8 cellular contexts compared by ENCODE assay signal in genomic region chr6:106519460-106520394, GRCh38.
DNase-seq lines count a peak whose midpoint lies in the region; FAIRE-seq and TF ChIP-seq lines count a peak whose summit lies in the region.

No MANE protein-coding gene starts in this region.

- H3K36me3 ChIP-seq in MG63 (no peaks in the 10 kb centered on the region), H1 (ENCODE audit: control insufficient read depth in 2 of 4, insufficient read depth in 4 of 4, low read length in 3 of 4) (no peaks in the 10 kb centered on the region)

- peak; percentile 96 for DNase-seq in GM04503 (ENCODE audit: low read depth)
- peak; percentile 71 for DNase-seq in H4 (ENCODE audit: low spot score)
- peak; percentile 88 for DNase-seq in MG63
- peak; percentile 73 for DNase-seq in activated CD4-positive, alpha-beta T cell treated with anti-CD3 and anti-CD28 coated beads, Interleukin-2, amount 50 U/mL, for 1 hour
- DNase-seq in H1 (ENCODE audit: low read depth in 1 of 2, low spot score in 2 of 2): no peak
- peak; percentile 92 for DNase-seq in renal cortical epithelial cell (ENCODE audit: low read depth)
- no peak for DNase-seq in NCI-H526 treated with DMSO at 0.1 percent for 48 hours (lab: John Stamatoyannopoulos, UW)
- no peak for DNase-seq in DMS114 treated with DMSO at 0.1 percent for 48 hours (lab: John Stamatoyannopoulos, UW; ENCODE audit: unreplicated experiment)

- CTCF ChIA-PET in H1 (lab: Charles Lee; ENCODE audit: partially characterized antibody): interaction anchor here (1.1 kb wide), 1 partner anchor 47 kb away, joined by 3 read pairs; no protein-coding TSS in a partner anchor

- no peak overlapping the region for H4K5ac ChIP-seq in H1 (ENCODE audit: insufficient read length, low read depth, low read length)

- H3K4me3 ChIP-seq in MG63: no peak overlapping the region
- H3K4me3 ChIP-seq in H1 (ENCODE audit: extremely low read depth in 1 of 4, insufficient read depth in 2 of 4, low read depth in 3 of 4, low read length in 4 of 4): no peak overlapping the region

- no peaks in the 10 kb centered on the region for H3K4me1 ChIP-seq in H1 (replicated peaks in 1 of 4; ENCODE audit: control insufficient read depth in 3 of 4, insufficient read depth in 4 of 4, low read length in 3 of 4)

- TF ChIP-seq RAD21 in H1 (IDR thresholded peaks at IDR 0.05 in 1 of 2, conservative IDR thresholded peaks at IDR 0.05 in 1 of 2; ENCODE audit: low read depth in 2 of 2, low read length in 2 of 2): no peak

- no peak overlapping the region for H2BK20ac ChIP-seq in H1 (ENCODE audit: low read length)

- H3K79me2 ChIP-seq in H1 (ENCODE audit: control insufficient read depth in 1 of 2, insufficient read depth in 2 of 2, low read length in 2 of 2): no peaks in the 10 kb centered on the region

- no peak overlapping the region for H2BK15ac ChIP-seq in H1 (ENCODE audit: low read length)

- no peaks in the 10 kb centered on the region for H3K23me2 ChIP-seq in H1 (ENCODE audit: low read depth, low read length)

- no peak overlapping the region for H3K27ac ChIP-seq in H1 (ENCODE audit: low read depth, low read length)

- no peak overlapping the region for H2BK120ac ChIP-seq in H1 (replicated peaks; ENCODE audit: low read depth, low read length)

- H3K4me2 ChIP-seq in H1 (ENCODE audit: insufficient read depth in 1 of 2, low read depth in 2 of 2, low read length in 2 of 2): no peak overlapping the region

- no peak overlapping the region for H2AK5ac ChIP-seq in H1 (ENCODE audit: low read depth, low read length)

- peak overlapping the region; percentile 39 for H4K91ac ChIP-seq in H1 (replicated peaks; ENCODE audit: insufficient read length, low read length)

- H3K79me1 ChIP-seq in H1 (ENCODE audit: low read depth, low read length): no peaks in the 10 kb centered on the region

- no peak overlapping the region for H3K56ac ChIP-seq in H1 (replicated peaks; ENCODE audit: insufficient read length, low read depth, low read length)

- H2AFZ ChIP-seq in H1 (ENCODE audit: low read length): no peak overlapping the region

- POLR2A ChIA-PET in H1 (lab: Charles Lee; ENCODE audit: partially characterized antibody): no interaction called here

- no peak overlapping the region for H2BK12ac ChIP-seq in H1 (ENCODE audit: low read depth, low read length)

- H3K4ac ChIP-seq in H1 (replicated peaks; ENCODE audit: insufficient read length, low read depth, low read length): no peak overlapping the region

- H4K8ac ChIP-seq in H1 (ENCODE audit: extremely low read depth, insufficient read depth, low read length): no peak overlapping the region

- no peak overlapping the region for H3K14ac ChIP-seq in H1 (ENCODE audit: insufficient read length)

- H3K9me3 ChIP-seq in MG63 (no peaks in the 10 kb centered on the region), H1 (ENCODE audit: insufficient read depth in 2 of 2, low read depth in 1 of 2, low read length in 1 of 2) (no peaks in the 10 kb centered on the region)

- 90% methylated on average over 14 of the region's 14 CpGs; no CpG with 5 or more reads in 1 of the 2 experiments for WGBS in H1 (ENCODE audit: extremely low coverage in 1 of 2, insufficient coverage in 1 of 2, insufficient read length in 1 of 2, insufficient replicate concordance in 2 of 2, low coverage in 1 of 2, low lambda C conversion rate in 2 of 2, missing lambda C conversion rate in 1 of 2), 2 experiments

- H3K27me3 ChIP-seq in MG63: no peaks in the 10 kb centered on the region
- H3K27me3 ChIP-seq in H1 (replicated peaks in 1 of 4; ENCODE audit: control insufficient read depth in 3 of 4, extremely low read depth in 1 of 4, insufficient read depth in 3 of 4, low read length in 3 of 4): no peaks in the 10 kb centered on the region; a peak in 1 of 7 replicates

- no peak for FAIRE-seq in H1 (lab: Jason Lieb, UNC)

- no peaks in the 10 kb centered on the region for H4K20me1 ChIP-seq in H1 (replicated peaks in 1 of 2; ENCODE audit: control insufficient read depth in 1 of 2, insufficient read depth in 2 of 2, low read length in 2 of 2)

- TF ChIP-seq CTCF in H1 (IDR thresholded peaks at IDR 0.05; ENCODE audit: control extremely low read depth in 1 of 3, insufficient read depth in 1 of 3, low read depth in 1 of 3, low read length in 3 of 3): no peak

- H3K9ac ChIP-seq in H1 (replicated peaks in 1 of 4; ENCODE audit: extremely low read depth in 1 of 4, low read depth in 3 of 4, low read length in 3 of 4): no peak overlapping the region

- TF ChIP-seq EP300 in H1 (IDR thresholded peaks at IDR 0.05; ENCODE audit: borderline replicate concordance in 1 of 2, low read depth in 2 of 2, low read length in 2 of 2): no peak

- no peak for TF ChIP-seq POLR2A in H1 (IDR thresholded peaks at IDR 0.05; ENCODE audit: control extremely low read depth in 1 of 2, low read depth in 2 of 2, low read length in 2 of 2)

- no peak overlapping the region for H2BK5ac ChIP-seq in H1 (ENCODE audit: low read depth, low read length)

- no peak overlapping the region for H3K23ac ChIP-seq in H1 (ENCODE audit: insufficient read length)

- H3K18ac ChIP-seq in H1 (ENCODE audit: extremely low read depth, low read length): no peak overlapping the region

TF ChIP-seq in H1, 55 proteins besides CTCF, POLR2A, EP300 and RAD21:
- TF ChIP-seq BCL11A (IDR thresholded peaks at IDR 0.05; ENCODE audit: low read depth in 2 of 2, low read length in 2 of 2) (no peak), JUND (IDR thresholded peaks at IDR 0.05; ENCODE audit: low read length) (no peak), CHD2 (IDR thresholded peaks at IDR 0.05; ENCODE audit: low read length) (no peak), NRF1 (IDR thresholded peaks at IDR 0.05; ENCODE audit: low read depth, low read length) (no peak), CBX8 (IDR thresholded peaks at IDR 0.05; ENCODE audit: borderline replicate concordance, low read depth, low read length) (no peak), CBX5 (IDR thresholded peaks at IDR 0.05; ENCODE audit: low read depth, low read length) (no peak), RBBP5 (IDR thresholded peaks at IDR 0.05; ENCODE audit: borderline replicate concordance, low read depth, low read length) (no peak), SIX5 (IDR thresholded peaks at IDR 0.05; ENCODE audit: low read depth, low read length) (no peak), TAF1 (IDR thresholded peaks at IDR 0.05; ENCODE audit: low read depth, low read length) (no peak), MAFK (IDR thresholded peaks at IDR 0.05; ENCODE audit: low read depth, low read length) (no peak)
- TF ChIP-seq, protein P1, sequence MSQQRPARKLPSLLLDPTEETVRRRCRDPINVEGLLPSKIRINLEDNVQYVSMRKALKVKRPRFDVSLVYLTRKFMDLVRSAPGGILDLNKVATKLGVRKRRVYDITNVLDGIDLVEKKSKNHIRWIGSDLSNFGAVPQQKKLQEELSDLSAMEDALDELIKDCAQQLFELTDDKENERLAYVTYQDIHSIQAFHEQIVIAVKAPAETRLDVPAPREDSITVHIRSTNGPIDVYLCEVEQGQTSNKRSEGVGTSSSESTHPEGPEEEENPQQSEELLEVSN (IDR thresholded peaks at IDR 0.05): no peak

Comparison
In these comparisons a context has a peak if more than half of its experiments do, and no peak if none do; other contexts are left out.
1. DNase-seq: peak in GM04503 (single experiment), H4 (single experiment), MG63 (single experiment), activated CD4-positive, alpha-beta T cell treated with anti-CD3 and anti-CD28 coated beads, Interleukin-2, amount 50 U/mL, for 1 hour (single experiment) and renal cortical epithelial cell (single experiment); none in H1 (0 of 2), NCI-H526 treated with DMSO at 0.1 percent for 48 hours (single experiment) and DMS114 treated with DMSO at 0.1 percent for 48 hours (single experiment).